In the genomic region with DNA sequence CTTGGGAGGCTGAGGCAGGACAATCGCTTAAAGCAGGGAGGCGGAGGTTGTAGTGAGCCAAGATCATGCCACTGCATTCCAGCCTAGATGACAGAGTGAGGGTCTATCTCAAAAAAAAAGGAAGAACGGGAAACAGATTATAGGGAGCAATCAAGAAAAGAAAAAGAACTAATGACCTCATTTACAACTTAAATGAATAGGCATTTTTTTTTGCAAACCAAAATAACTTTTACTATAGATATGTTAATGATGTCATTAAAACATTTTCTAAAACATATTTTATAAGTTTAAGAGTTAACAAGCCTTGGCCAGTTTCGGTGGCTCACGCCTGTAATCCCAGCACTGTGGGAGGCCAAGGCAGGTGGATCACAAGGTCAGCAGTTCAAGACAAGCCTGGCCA, we compare ENCODE assay signal across 2 cellular contexts.
TF ChIP-seq lines count a peak whose summit lies in the region.

No MANE protein-coding gene starts in this region.

TF ChIP-seq in HEK293, 187 proteins besides CTCF, POLR2A, EP300 and RAD21:
- TF ChIP-seq ATF2 (tag by site-specific recombination; IDR thresholded peaks at IDR 0.05; ENCODE audit: low read depth) = peak; percentile 82
- no peak for TF ChIP-seq ZNF530 (tag by site-specific recombination; IDR thresholded peaks at IDR 0.05; ENCODE audit: low read depth)
- no peak for TF ChIP-seq SP3 (tag by site-specific recombination; IDR thresholded peaks at IDR 0.05)
- TF ChIP-seq GLI4 (tag by site-specific recombination; IDR thresholded peaks at IDR 0.05) = no peak
- TF ChIP-seq YY1 (tag by site-specific recombination; IDR thresholded peaks at IDR 0.05) = no peak
- no peak for TF ChIP-seq ZNF239 (tag by site-specific recombination; IDR thresholded peaks at IDR 0.05)

TF ChIP-seq in GM12878, 131 proteins besides CTCF, POLR2A, EP300 and RAD21:
- TF ChIP-seq, protein P1, sequence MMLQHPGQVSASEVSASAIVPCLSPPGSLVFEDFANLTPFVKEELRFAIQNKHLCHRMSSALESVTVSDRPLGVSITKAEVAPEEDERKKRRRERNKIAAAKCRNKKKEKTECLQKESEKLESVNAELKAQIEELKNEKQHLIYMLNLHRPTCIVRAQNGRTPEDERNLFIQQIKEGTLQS (IDR thresholded peaks at IDR 0.05; ENCODE audit: borderline replicate concordance, extremely low read depth, low read depth, low read length) = no peak
- TF ChIP-seq ATF7 (IDR thresholded peaks at IDR 0.05; ENCODE audit: low read depth) = peak; percentile 57
- TF ChIP-seq LARP7 (IDR thresholded peaks at IDR 0.05) = no peak
